In the genomic region with DNA sequence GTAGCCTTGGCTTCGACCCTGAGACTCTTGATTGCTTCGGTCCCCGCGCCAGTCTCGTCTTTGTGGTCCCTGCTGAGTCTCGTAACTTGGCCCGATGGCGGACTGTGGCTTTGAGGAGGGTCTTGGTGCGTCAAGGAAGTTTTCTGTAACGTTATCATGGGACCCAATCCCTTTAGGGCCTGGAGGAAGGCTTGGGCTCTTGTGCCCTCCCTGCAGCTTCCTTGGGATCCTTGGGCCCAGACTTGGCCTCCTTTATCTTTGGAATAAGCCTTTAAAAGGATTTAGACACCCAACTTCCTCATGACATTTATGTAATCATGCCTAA, we compare ENCODE assay signal across 8 cellular contexts. TPM values are rescaled to one million over a fixed set of nuclear protein-coding genes. Genes with fewer than 3 reads are reported as not detected.
A peak's percentile ranks its signal among the peaks of the same experiment; 100 is the strongest.
DNase-seq lines count a peak whose midpoint lies in the region; ATAC-seq and TF ChIP-seq lines count a peak whose summit lies in the region.

No MANE protein-coding gene starts in this region.

- peaks cover 37% of the 10 kb centered on the region for H3K36me3 Mint-ChIP-seq in activated naive CD8-positive, alpha-beta T cell treated with anti-CD3 and anti-CD28 coated beads, Interleukin-2, amount 50 U/mL, for 24 hours (ENCODE audit: low read depth)

- no peaks in the 10 kb centered on the region for H3K9me3 Mint-ChIP-seq in activated naive CD8-positive, alpha-beta T cell treated with anti-CD3 and anti-CD28 coated beads, Interleukin-2, amount 50 U/mL, for 24 hours

- DNase-seq in heart left ventricle (no peak), left ventricle myocardium superior (no peak), kidney tubule cell (ENCODE audit: low spot score) (peak; percentile 16), thyroid gland (no peak), cortex of kidney (lab: John Stamatoyannopoulos, UW) (no peak)
- DNase-seq in activated naive CD8-positive, alpha-beta T cell treated with anti-CD3 and anti-CD28 coated beads, Interleukin-2, amount 50 U/mL, for 24 hours: no peak
- no peak for DNase-seq in activated CD8-positive, alpha-beta memory T cell treated with anti-CD3 and anti-CD28 coated beads for 24 hours

- ATAC-seq in heart left ventricle: no peak
- no peak for ATAC-seq in left ventricle myocardium superior
- ATAC-seq in activated naive CD8-positive, alpha-beta T cell treated with anti-CD3 and anti-CD28 coated beads, Interleukin-2, amount 50 U/mL, for 24 hours: no peak
- ATAC-seq in GM21786 (IDR thresholded peaks at IDR 0.05; ENCODE audit: unreplicated experiment): no peak

- peak overlapping the region; percentile 72 to 98 (median 90) for H3K4me3 ChIP-seq in heart left ventricle
- peak overlapping the region; percentile 59 to 88 (median 66) for H3K4me3 ChIP-seq in thyroid gland (replicated peaks in 1 of 3)

- H3K27me3 ChIP-seq in heart left ventricle: no peaks in the 10 kb centered on the region
- H3K27me3 ChIP-seq in thyroid gland: no peaks in the 10 kb centered on the region

- TF ChIP-seq POLR2A in heart left ventricle (IDR thresholded peaks at IDR 0.05) (no peak), thyroid gland (IDR thresholded peaks at IDR 0.05) (no peak)

- H3K27ac ChIP-seq in heart left ventricle: peak overlapping the region in 11 of 12 donors; percentile 86 to 98 (median 94)
- H3K27ac ChIP-seq in thyroid gland: peak overlapping the region in 2 of 3 donors; percentile 67 to 92

- WGBS in heart left ventricle, 4 donors: 0% methylated on average over 8 to 10 of the region's 10 CpGs
- WGBS in thyroid gland, 2 donors: 0% methylated on average over 3 to 10 of the region's 10 CpGs

- peak overlapping the region; percentile 96 for H3K27ac Mint-ChIP-seq in activated naive CD8-positive, alpha-beta T cell treated with anti-CD3 and anti-CD28 coated beads, Interleukin-2, amount 50 U/mL, for 24 hours

- intact Hi-C loops in heart left ventricle (cut with DNase I) (loop anchor here in 7 of 10 donors (5.0 to 10.0 kb wide), 3 partner anchors 94 to 114 kb away; a partner anchor contains a TSS), left ventricle myocardium superior (cut with micrococcal nuclease) (no loop called here), thyroid gland (cut with DNase I) (no loop called here)

- H3K9me3 ChIP-seq in heart left ventricle: no peaks in the 10 kb centered on the region
- H3K9me3 ChIP-seq in thyroid gland: no peaks in the 10 kb centered on the region

- TF ChIP-seq CTCF in heart left ventricle (IDR thresholded peaks at IDR 0.05) (no peak), thyroid gland (IDR thresholded peaks at IDR 0.05) (no peak)

- peak overlapping the region; percentile 92 for H3K4me3 Mint-ChIP-seq in activated naive CD8-positive, alpha-beta T cell treated with anti-CD3 and anti-CD28 coated beads, Interleukin-2, amount 50 U/mL, for 24 hours

- no peaks in the 10 kb centered on the region for H3K27me3 Mint-ChIP-seq in activated naive CD8-positive, alpha-beta T cell treated with anti-CD3 and anti-CD28 coated beads, Interleukin-2, amount 50 U/mL, for 24 hours

- H3K36me3 ChIP-seq in heart left ventricle (peaks cover 0 to 41% (median 34%) of the 10 kb centered on the region in 9 donors), thyroid gland (peaks cover 9 to 21% of the 10 kb centered on the region in 2 donors)

- H3K4me1 ChIP-seq in heart left ventricle (peaks cover 7 to 61% (median 43%) of the 10 kb centered on the region in 12 donors), thyroid gland (peaks cover 7 to 21% of the 10 kb centered on the region in 2 donors)

- H3K4me1 Mint-ChIP-seq in activated naive CD8-positive, alpha-beta T cell treated with anti-CD3 and anti-CD28 coated beads, Interleukin-2, amount 50 U/mL, for 24 hours: peaks cover 62% of the 10 kb centered on the region

RNA-seq across cellular contexts. Expression of a gene that starts 0.4 kb away (rescaled TPM):
- total RNA-seq in heart left ventricle (10 to 100 TPM; 26.6 to 43.4 (median 31.7) TPM), left ventricle myocardium superior (33.5 TPM), thyroid gland (10 to 100 TPM; 45.1 to 61.7 (median 56.7) TPM)
- polyA plus RNA-seq in heart left ventricle: 10 to 100 TPM; 20.3 to 45.8 TPM

RNA-seq across cellular contexts. Expression of a gene that starts 10.7 kb away (rescaled TPM):
- total RNA-seq in heart left ventricle (not detected), left ventricle myocardium superior (not detected), thyroid gland (not detected)
- not detected for polyA plus RNA-seq in heart left ventricle

RNA-seq across cellular contexts. Expression of a gene that starts 58.7 kb away (rescaled TPM):
- total RNA-seq in heart left ventricle (1 to 10 TPM in 1 of 9 donors, under 1 TPM in 7, not detected in 1; 0.14 to 1.4 (median 0.50) TPM), left ventricle myocardium superior (0.45 TPM), thyroid gland (10 to 100 TPM in 2 of 4 donors, 1 to 10 TPM in 2; 6.2 to 21.6 (median 11.7) TPM)
- polyA plus RNA-seq in heart left ventricle: under 1 TPM; 0.26 to 0.91 TPM

Comparison
In these comparisons a context has a peak if more than half of its experiments do, and no peak if none do; other contexts are left out.
1. intact Hi-C loops: an anchor here in heart left ventricle (5.0 to 10.0 kb wide); none called in left ventricle myocardium superior and thyroid gland.